Comparison of ENCODE assay signal across 23 cellular contexts in the genomic region with DNA sequence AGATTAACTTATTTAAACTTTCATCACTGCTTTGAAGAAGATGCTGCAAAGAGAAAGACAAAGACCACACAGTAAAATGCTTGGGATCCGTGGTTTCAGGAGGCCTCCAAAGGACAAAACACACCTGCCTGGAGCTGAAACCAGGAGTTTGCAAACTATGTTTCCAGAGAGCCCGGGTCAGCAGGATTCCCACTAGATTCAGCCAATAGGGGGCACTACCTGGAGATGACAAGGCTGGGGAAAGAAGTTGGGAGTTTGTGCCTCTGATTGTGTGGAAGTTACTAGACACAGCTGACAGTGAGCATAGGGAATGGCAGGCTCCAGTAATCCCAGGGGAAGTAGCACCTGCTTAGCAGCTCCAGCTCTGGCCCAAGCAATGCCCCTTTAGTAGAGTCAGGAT.
DNase-seq lines count a peak whose midpoint lies in the region; ATAC-seq and TF ChIP-seq lines count a peak whose summit lies in the region.
"Had no signal": no experiment of that assay in that cellular context is flagged by ENCODE, and none has a peak within 500 bp of the region (broad histone marks: within the 10 kb centered on the region; RNA-seq: fewer than 3 reads in every experiment).

No MANE protein-coding gene starts in this region.

- ATAC-seq in GM19395 (IDR thresholded peaks at IDR 0.05; ENCODE audit: unreplicated experiment): no peak
- no peak for ATAC-seq in HG02623 (IDR thresholded peaks at IDR 0.05; ENCODE audit: unreplicated experiment)
- ATAC-seq: natural killer cell treated with Interleukin-12 subunit alpha and Interleukin-12 subunit beta and Interleukin-15 and Interleukin-18, amount 100 ng/mL, for 72 hours had no signal

- H3K4me3 ChIP-seq in GM12864 (ENCODE audit: low read depth, low read length): no peak overlapping the region
- H3K4me3 ChIP-seq in Loucy (ENCODE audit: low read length, poor library complexity, severe bottlenecking): no peak overlapping the region
- H3K4me3 ChIP-seq in cardiac fibroblast (replicated peaks in 1 of 2; ENCODE audit: low read depth in 2 of 2, low read length in 2 of 2): no peak overlapping the region
- H3K4me3 ChIP-seq in parathyroid adenoma (ENCODE audit: low read depth, low read length): no peak overlapping the region
- H3K4me3 ChIP-seq: thyroid gland had no signal

- H3K9me3 ChIP-seq in Loucy (ENCODE audit: insufficient read depth, low read depth, low read length) (no peaks in the 10 kb centered on the region), parathyroid adenoma (ENCODE audit: control insufficient read depth, low read length) (no peaks in the 10 kb centered on the region)
- H3K9me3 ChIP-seq: thyroid gland had no signal

- H3K79me2 ChIP-seq in Loucy (ENCODE audit: insufficient read depth, low read length) (no peaks in the 10 kb centered on the region), parathyroid adenoma (no peaks in the 10 kb centered on the region)

- H4K20me1 ChIP-seq in Loucy (ENCODE audit: insufficient read depth, low read length, poor library complexity, severe bottlenecking): no peaks in the 10 kb centered on the region

- DNase-seq in GM12864 (ENCODE audit: low read depth): no peak
- no peak for DNase-seq in cardiac fibroblast (ENCODE audit: low read depth in 2 of 2)
- no peak for DNase-seq in activated CD4-positive, CD25-positive, alpha-beta regulatory T cell treated with anti-CD3 and anti-CD28 coated beads, Interleukin-2, amount 50 U/mL, for 72 hours
- DNase-seq: activated naive CD4-positive, alpha-beta T cell; activated T-cell treated with anti-CD3 and anti-CD28 coated beads, Interleukin-2, amount 50 U/mL, for 24 hours; amygdala; CD8-positive, alpha-beta memory T cell; central memory CD4-positive, alpha-beta T cell; erythroblast; hippocampal formation; KG1; MV-4-11; NCI-H1694 treated with DMSO at 0.1 percent for 48 hours; NCI-H2227 treated with DMSO at 0.1 percent for 48 hours; stimulated activated CD4-positive, alpha-beta T cell treated with anti-CD3 and anti-CD28 coated beads, Interleukin-1b, Interleukin-23, amount 100 ng/mL, for 48 hours; stimulated activated naive CD4-positive, alpha-beta T cell; T-helper 9 cell; thyroid gland had no signal

- H3F3A ChIP-seq in Loucy (ENCODE audit: low read depth): no peaks in the 10 kb centered on the region

- H3K9ac ChIP-seq in Loucy (ENCODE audit: low read depth, low read length, poor library complexity, severe bottlenecking): no peak overlapping the region
- H3K9ac ChIP-seq in parathyroid adenoma: no peak overlapping the region

- H3K4me1 ChIP-seq in Loucy (ENCODE audit: insufficient read depth, low read length, poor library complexity, severe bottlenecking): no peaks in the 10 kb centered on the region
- H3K4me1 ChIP-seq in parathyroid adenoma: peaks cover 43% of the 10 kb centered on the region

- H3K4me2 ChIP-seq in Loucy (ENCODE audit: low read depth, low read length, poor library complexity, severe bottlenecking) (no peak overlapping the region), parathyroid adenoma (ENCODE audit: low read length) (no peak overlapping the region)

- no peaks in the 10 kb centered on the region for H3K36me3 ChIP-seq in Loucy (ENCODE audit: insufficient read depth, low read length)
- no peaks in the 10 kb centered on the region for H3K36me3 ChIP-seq in parathyroid adenoma (ENCODE audit: control insufficient read depth, insufficient read depth, low read length)
- H3K36me3 ChIP-seq: thyroid gland had no signal

- TF ChIP-seq CTCF in GM12864 (IDR thresholded peaks at IDR 0.05; ENCODE audit: low read depth, low read length, missing control alignments) (peak; percentile 10), Loucy (conservative IDR thresholded peaks at IDR 0.05; ENCODE audit: low read length) (peak; percentile 53), cardiac fibroblast (IDR thresholded peaks at IDR 0.05; ENCODE audit: low read depth, low read length) (peak; percentile 3), parathyroid adenoma (IDR thresholded peaks at IDR 0.05) (no peak)

- H3K27ac ChIP-seq in parathyroid adenoma: no peak overlapping the region
- H3K27ac ChIP-seq: thyroid gland had no signal

- H3K9me2 ChIP-seq in Loucy (replicated peaks; ENCODE audit: low read depth, low read length): no peaks in the 10 kb centered on the region

- H2AFZ ChIP-seq in Loucy (ENCODE audit: low read length) (no peak overlapping the region), parathyroid adenoma (peak overlapping the region; percentile 30)

- H3K27me3 ChIP-seq in Loucy (ENCODE audit: insufficient read depth, low read length, poor library complexity, severe bottlenecking) (no peaks in the 10 kb centered on the region), parathyroid adenoma (ENCODE audit: control insufficient read depth, insufficient read depth, low read length) (no peaks in the 10 kb centered on the region)
- H3K27me3 ChIP-seq: thyroid gland had no signal
